In the genomic region with DNA sequence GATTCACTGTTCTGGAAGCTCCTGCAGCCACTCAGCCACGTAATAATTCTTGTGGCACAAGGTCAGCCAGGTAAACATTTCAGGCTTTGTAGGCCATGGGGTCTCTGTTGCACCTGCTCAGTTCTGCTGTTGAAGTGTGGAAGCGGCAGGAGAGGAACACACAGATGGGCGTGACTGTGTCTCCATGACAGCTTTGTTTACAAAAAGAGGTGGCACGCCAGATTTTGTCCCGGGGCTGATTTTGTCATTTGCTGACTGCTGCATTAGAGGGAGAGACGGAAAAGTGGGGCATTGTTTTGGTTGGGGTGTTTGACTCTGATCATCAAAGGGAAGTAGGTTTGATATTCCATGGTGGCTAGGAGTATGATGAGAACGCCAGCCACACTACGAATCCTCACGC, we compare ENCODE assay signal across 21 cellular contexts.
DNase-seq lines count a peak whose midpoint lies in the region; ATAC-seq and TF ChIP-seq lines count a peak whose summit lies in the region.
"Had no signal": no experiment of that assay in that cellular context is flagged by ENCODE, and none has a peak within 500 bp of the region (broad histone marks: within the 10 kb centered on the region; RNA-seq: fewer than 3 reads in every experiment).

No MANE protein-coding gene starts in this region.

- no peak for DNase-seq in activated CD8-positive, alpha-beta T cell treated with anti-CD3 and anti-CD28 coated beads for 36 hours
- no peak for DNase-seq in activated CD8-positive, alpha-beta T cell treated with anti-CD3 and anti-CD28 coated beads, Interleukin-2, amount 10 ng/mL, durations not matched to agents 7 days and 5 days
- DNase-seq in NCI-H2081 (lab: John Stamatoyannopoulos, UW), result peak; percentile 61 to 85
- no peak for DNase-seq in T-helper 17 cell
- DNase-seq in stimulated activated effector memory CD8-positive, alpha-beta T cell treated with anti-CD3 and anti-CD28 coated beads, Interleukin-12 subunit alpha, Interleukin-12 subunit beta, amount 100 ng/mL, for 72 hours (ENCODE audit: low spot score in 2 of 2), result no peak
- no peak for DNase-seq in esophagus squamous epithelium (lab: John Stamatoyannopoulos, UW)
- no peak for DNase-seq in cerebellar nuclear complex (lab: John Stamatoyannopoulos, UW)
- DNase-seq in ACHN, result no peak
- DNase-seq: activated CD8-positive, alpha-beta memory T cell treated with anti-CD3 and anti-CD28 coated beads, Interleukin-2, amount 50 U/mL, for 48 hours; activated effector memory CD4-positive, alpha-beta T cell treated with anti-CD3 and anti-CD28 coated beads, Interleukin-2, amount 50 U/mL, for 16 hours; body of pancreas; Caco-2; colonic mucosa; endodermal cell; IMR-90; NCI-H1436 treated with DMSO at 0.1 percent for 48 hours; NCI-H446; trophoblast cell had no signal

- H3K36me3 ChIP-seq in esophagus squamous epithelium, result peaks cover 0 to 65% (median 0%) of the 10 kb centered on the region in 3 donors
- H3K36me3 ChIP-seq: colonic mucosa, neutrophil had no signal

- H3K36me3 Mint-ChIP-seq in activated CD8-positive, alpha-beta T cell treated with anti-CD3 and anti-CD28 coated beads for 36 hours (ENCODE audit: low read depth), result no peaks in the 10 kb centered on the region
- H3K36me3 Mint-ChIP-seq in activated CD8-positive, alpha-beta T cell treated with anti-CD3 and anti-CD28 coated beads, Interleukin-2, amount 10 ng/mL, durations not matched to agents 7 days and 5 days (ENCODE audit: low read depth), result peaks cover 13% of the 10 kb centered on the region
- peaks cover 7% of the 10 kb centered on the region for H3K36me3 Mint-ChIP-seq in T-helper 17 cell (ENCODE audit: low read depth)
- no peaks in the 10 kb centered on the region for H3K36me3 Mint-ChIP-seq in stimulated activated effector memory CD8-positive, alpha-beta T cell treated with anti-CD3 and anti-CD28 coated beads, Interleukin-12 subunit alpha, Interleukin-12 subunit beta, amount 100 ng/mL, for 72 hours

- CTCF ChIA-PET in activated CD8-positive, alpha-beta T cell treated with anti-CD3 and anti-CD28 coated beads for 36 hours (lab: Charles Lee), result interaction anchor here (7.6 to 9.2 kb wide), 2 partner anchors 9 to 16 kb away, joined by 73 to 107 read pairs; no protein-coding TSS in a partner anchor
- CTCF ChIA-PET in activated CD8-positive, alpha-beta T cell treated with anti-CD3 and anti-CD28 coated beads, Interleukin-2, amount 10 ng/mL, durations not matched to agents 7 days and 5 days (lab: Charles Lee), result interaction anchor here (1.2 to 7.6 kb wide), 3 partner anchors 9 to 34 kb away, joined by 3 to 108 read pairs (median 10); no protein-coding TSS in a partner anchor

- TF ChIP-seq CTCF in activated CD8-positive, alpha-beta T cell treated with anti-CD3 and anti-CD28 coated beads for 36 hours (IDR thresholded peaks at IDR 0.05), result no peak
- TF ChIP-seq CTCF in esophagus squamous epithelium (IDR thresholded peaks at IDR 0.05), result no peak

- intact Hi-C loops in activated CD8-positive, alpha-beta T cell treated with anti-CD3 and anti-CD28 coated beads for 36 hours (cut with micrococcal nuclease), result no loop called here
- intact Hi-C loops in esophagus squamous epithelium (cut with DNase I), result no loop called here

- no peaks in the 10 kb centered on the region for H3K27me3 ChIP-seq in esophagus squamous epithelium
- H3K27me3 ChIP-seq: body of pancreas, colonic mucosa, neutrophil had no signal

- no peak overlapping the region for H3K4me3 Mint-ChIP-seq in activated CD8-positive, alpha-beta T cell treated with anti-CD3 and anti-CD28 coated beads for 36 hours
- H3K4me3 Mint-ChIP-seq in activated CD8-positive, alpha-beta T cell treated with anti-CD3 and anti-CD28 coated beads, Interleukin-2, amount 10 ng/mL, durations not matched to agents 7 days and 5 days, result no peak overlapping the region
- H3K4me3 Mint-ChIP-seq in T-helper 17 cell, result no peak overlapping the region
- H3K4me3 Mint-ChIP-seq in stimulated activated effector memory CD8-positive, alpha-beta T cell treated with anti-CD3 and anti-CD28 coated beads, Interleukin-12 subunit alpha, Interleukin-12 subunit beta, amount 100 ng/mL, for 72 hours, result no peak overlapping the region
- H3K4me3 Mint-ChIP-seq: B cell, endodermal cell had no signal

- TF ChIP-seq POLR2A in esophagus squamous epithelium (IDR thresholded peaks at IDR 0.05), result no peak

- H3K27ac ChIP-seq in esophagus squamous epithelium, result no peak overlapping the region
- H3K27ac ChIP-seq: body of pancreas, colonic mucosa, neutrophil, SK-N-MC had no signal

- H3K4me3 ChIP-seq in esophagus squamous epithelium, result no peak overlapping the region
- H3K4me3 ChIP-seq: body of pancreas, colonic mucosa, SK-N-MC had no signal

- H3K9me3 Mint-ChIP-seq in activated CD8-positive, alpha-beta T cell treated with anti-CD3 and anti-CD28 coated beads for 36 hours, result no peaks in the 10 kb centered on the region
- H3K9me3 Mint-ChIP-seq in activated CD8-positive, alpha-beta T cell treated with anti-CD3 and anti-CD28 coated beads, Interleukin-2, amount 10 ng/mL, durations not matched to agents 7 days and 5 days (ENCODE audit: insufficient read depth), result no peaks in the 10 kb centered on the region
- H3K9me3 Mint-ChIP-seq in stimulated activated effector memory CD8-positive, alpha-beta T cell treated with anti-CD3 and anti-CD28 coated beads, Interleukin-12 subunit alpha, Interleukin-12 subunit beta, amount 100 ng/mL, for 72 hours, result no peaks in the 10 kb centered on the region

- ATAC-seq in activated CD8-positive, alpha-beta T cell treated with anti-CD3 and anti-CD28 coated beads for 36 hours, result no peak
- ATAC-seq in activated CD8-positive, alpha-beta T cell treated with anti-CD3 and anti-CD28 coated beads, Interleukin-2, amount 10 ng/mL, durations not matched to agents 7 days and 5 days, result no peak
- no peak for ATAC-seq in T-helper 17 cell
- ATAC-seq in stimulated activated effector memory CD8-positive, alpha-beta T cell treated with anti-CD3 and anti-CD28 coated beads, Interleukin-12 subunit alpha, Interleukin-12 subunit beta, amount 100 ng/mL, for 72 hours, result no peak
- ATAC-seq: body of pancreas had no signal

- H3K27me3 Mint-ChIP-seq in activated CD8-positive, alpha-beta T cell treated with anti-CD3 and anti-CD28 coated beads for 36 hours, result no peaks in the 10 kb centered on the region
- H3K27me3 Mint-ChIP-seq in activated CD8-positive, alpha-beta T cell treated with anti-CD3 and anti-CD28 coated beads, Interleukin-2, amount 10 ng/mL, durations not matched to agents 7 days and 5 days (ENCODE audit: low read depth), result no peaks in the 10 kb centered on the region
- H3K27me3 Mint-ChIP-seq in T-helper 17 cell, result no peaks in the 10 kb centered on the region
- H3K27me3 Mint-ChIP-seq: B cell had no signal

- H3K9me3 ChIP-seq in T-helper 17 cell (ENCODE audit: control insufficient read depth, low read length, poor library complexity, severe bottlenecking) (no peaks in the 10 kb centered on the region), esophagus squamous epithelium (no peaks in the 10 kb centered on the region)
- H3K9me3 ChIP-seq: body of pancreas, Caco-2, colonic mucosa, neutrophil had no signal

- H3K27ac Mint-ChIP-seq in activated CD8-positive, alpha-beta T cell treated with anti-CD3 and anti-CD28 coated beads for 36 hours, result peak overlapping the region; percentile 32
- no peak overlapping the region for H3K27ac Mint-ChIP-seq in activated CD8-positive, alpha-beta T cell treated with anti-CD3 and anti-CD28 coated beads, Interleukin-2, amount 10 ng/mL, durations not matched to agents 7 days and 5 days
- H3K27ac Mint-ChIP-seq in T-helper 17 cell, result peak overlapping the region; percentile 4
- H3K27ac Mint-ChIP-seq in stimulated activated effector memory CD8-positive, alpha-beta T cell treated with anti-CD3 and anti-CD28 coated beads, Interleukin-12 subunit alpha, Interleukin-12 subunit beta, amount 100 ng/mL, for 72 hours, result peak overlapping the region; percentile 6
- H3K27ac Mint-ChIP-seq: B cell, endodermal cell had no signal

- 74 to 79% methylated on average over 7 to 9 of the region's 9 CpGs for WGBS in esophagus squamous epithelium, 2 donors

- POLR2A ChIA-PET in activated CD8-positive, alpha-beta T cell treated with anti-CD3 and anti-CD28 coated beads for 36 hours (lab: Charles Lee), result no interaction called here
- POLR2A ChIA-PET in activated CD8-positive, alpha-beta T cell treated with anti-CD3 and anti-CD28 coated beads, Interleukin-2, amount 10 ng/mL, durations not matched to agents 7 days and 5 days (lab: Charles Lee), result no interaction called here

- H3K4me1 ChIP-seq in esophagus squamous epithelium, result peaks cover 0 to 28% (median 0%) of the 10 kb centered on the region in 3 donors
- H3K4me1 ChIP-seq: body of pancreas, Caco-2, colonic mucosa had no signal

- in situ Hi-C loops in ACHN (cut with HindIII; ENCODE audit: low pct_ligation_motif_present, low pct_unique_long_range_greater_than_20kb, low sequenced_read_pairs), result no loop called here

- peaks cover 28% of the 10 kb centered on the region for H3K4me1 Mint-ChIP-seq in activated CD8-positive, alpha-beta T cell treated with anti-CD3 and anti-CD28 coated beads for 36 hours (ENCODE audit: low read depth)
- peaks cover 34% of the 10 kb centered on the region for H3K4me1 Mint-ChIP-seq in activated CD8-positive, alpha-beta T cell treated with anti-CD3 and anti-CD28 coated beads, Interleukin-2, amount 10 ng/mL, durations not matched to agents 7 days and 5 days (ENCODE audit: low read depth)
- H3K4me1 Mint-ChIP-seq in T-helper 17 cell, result peaks cover 19% of the 10 kb centered on the region
- peaks cover 25% of the 10 kb centered on the region for H3K4me1 Mint-ChIP-seq in stimulated activated effector memory CD8-positive, alpha-beta T cell treated with anti-CD3 and anti-CD28 coated beads, Interleukin-12 subunit alpha, Interleukin-12 subunit beta, amount 100 ng/mL, for 72 hours
- H3K4me1 Mint-ChIP-seq: endodermal cell had no signal

Comparison
In these comparisons a context has a peak if more than half of its experiments do, and no peak if none do; other contexts are left out.
1. DNase-seq: peak in NCI-H2081 (2 of 2); none in activated CD8-positive, alpha-beta T cell treated with anti-CD3 and anti-CD28 coated beads for 36 hours (single experiment), activated CD8-positive, alpha-beta T cell treated with anti-CD3 and anti-CD28 coated beads, Interleukin-2, amount 10 ng/mL, durations not matched to agents 7 days and 5 days (single experiment), T-helper 17 cell (0 of 3), stimulated activated effector memory CD8-positive, alpha-beta T cell treated with anti-CD3 and anti-CD28 coated beads, Interleukin-12 subunit alpha, Interleukin-12 subunit beta, amount 100 ng/mL, for 72 hours (0 of 2), esophagus squamous epithelium (single experiment), cerebellar nuclear complex (0 of 2) and ACHN (single experiment).